In the genomic region with DNA sequence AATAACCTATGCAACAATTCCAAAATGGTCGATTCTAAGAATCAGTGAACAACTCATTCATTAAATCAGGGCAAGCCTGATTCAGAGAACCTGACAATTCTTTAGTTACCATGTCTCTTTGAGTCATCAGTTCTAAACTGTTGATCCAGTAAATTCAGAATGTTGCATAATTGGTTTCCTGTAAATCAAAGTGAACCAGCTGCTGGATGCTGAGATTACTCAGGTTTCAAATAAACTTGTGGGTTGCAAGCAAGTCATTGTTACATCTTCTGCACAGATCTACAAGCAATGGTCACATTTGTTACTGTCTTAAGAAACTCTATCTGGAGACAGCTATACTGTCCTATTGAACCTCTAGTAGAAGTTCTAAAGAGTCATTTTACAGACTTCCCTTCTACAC, we compare ENCODE assay signal across 17 cellular contexts. TPM values are rescaled to one million over a fixed set of nuclear protein-coding genes. Genes with fewer than 3 reads are reported as not detected.
DNase-seq lines count a peak whose midpoint lies in the region; ATAC-seq and TF ChIP-seq lines count a peak whose summit lies in the region.
"Had no signal": no experiment of that assay in that cellular context is flagged by ENCODE, and none has a peak within 500 bp of the region (broad histone marks: within the 10 kb centered on the region; RNA-seq: fewer than 3 reads in every experiment).

No MANE protein-coding gene starts in this region.

- H3K23ac ChIP-seq in neuronal stem cell (ENCODE audit: low read depth, low read length, poor library complexity) = no peak overlapping the region

- H3K9me3 ChIP-seq in CD8-positive, alpha-beta memory T cell (ENCODE audit: low read length) = no peaks in the 10 kb centered on the region
- no peaks in the 10 kb centered on the region for H3K9me3 ChIP-seq in neuronal stem cell (replicated peaks in 1 of 2; ENCODE audit: control insufficient read depth in 2 of 2, insufficient read depth in 1 of 2, low read depth in 1 of 2, low read length in 2 of 2)

- no peak overlapping the region for H3K4me3 Mint-ChIP-seq in stimulated activated naive CD8-positive, alpha-beta T cell treated with anti-CD3 and anti-CD28 coated beads, Interleukin-15, amount 100 ng/mL, for 72 hours
- no peak overlapping the region for H3K4me3 Mint-ChIP-seq in CD8-positive, alpha-beta memory T cell
- H3K4me3 Mint-ChIP-seq: activated CD4-positive, alpha-beta T cell treated with anti-CD3 and anti-CD28 coated beads, Interleukin-2, amount 10 ng/mL, durations not matched to agents 24 days and 14 days; endodermal cell; neural progenitor cell; stimulated activated naive CD8-positive, alpha-beta T cell treated with anti-CD3 and anti-CD28 coated beads, Interleukin-15, Interleukin-2, amounts not matched to agents 100 ng/mL and 50 ng/mL, for 24 hours had no signal

- H3K27ac Mint-ChIP-seq in stimulated activated naive CD8-positive, alpha-beta T cell treated with anti-CD3 and anti-CD28 coated beads, Interleukin-15, amount 100 ng/mL, for 72 hours = no peak overlapping the region
- H3K27ac Mint-ChIP-seq in CD8-positive, alpha-beta memory T cell = no peak overlapping the region
- H3K27ac Mint-ChIP-seq: activated CD4-positive, alpha-beta T cell treated with anti-CD3 and anti-CD28 coated beads, Interleukin-2, amount 10 ng/mL, durations not matched to agents 24 days and 14 days; endodermal cell; neural progenitor cell; stimulated activated naive CD8-positive, alpha-beta T cell treated with anti-CD3 and anti-CD28 coated beads, Interleukin-15, Interleukin-2, amounts not matched to agents 100 ng/mL and 50 ng/mL, for 24 hours had no signal

- no peak overlapping the region for H2BK15ac ChIP-seq in neuronal stem cell (ENCODE audit: low read length)

- H3K79me1 ChIP-seq in neuronal stem cell (ENCODE audit: low read depth, low read length) = no peaks in the 10 kb centered on the region

- ATAC-seq in stimulated activated naive CD8-positive, alpha-beta T cell treated with anti-CD3 and anti-CD28 coated beads, Interleukin-15, amount 100 ng/mL, for 72 hours = peak; percentile 67
- ATAC-seq in stimulated activated naive CD8-positive, alpha-beta T cell treated with anti-CD3 and anti-CD28 coated beads, Interleukin-15, Interleukin-2, amounts not matched to agents 100 U/mL and 50 U/mL, for 24 hours = no peak

- H3K4me1 ChIP-seq in CD8-positive, alpha-beta memory T cell (ENCODE audit: insufficient read depth, low read length) = no peaks in the 10 kb centered on the region
- peaks cover 0 to 6% of the 10 kb centered on the region in 2 donors for H3K4me1 ChIP-seq in neuronal stem cell (ENCODE audit: control insufficient read depth in 2 of 2, insufficient read depth in 1 of 2, low read depth in 1 of 2, low read length in 2 of 2)
- H3K4me1 ChIP-seq: neural progenitor cell had no signal

- H3K9ac ChIP-seq in neuronal stem cell (ENCODE audit: low read depth, low read length, poor library complexity) = no peak overlapping the region
- H3K9ac ChIP-seq: neural progenitor cell had no signal

- no peak overlapping the region for H2BK120ac ChIP-seq in neuronal stem cell (ENCODE audit: low read depth, low read length)

- no peak for DNase-seq in stimulated activated naive CD8-positive, alpha-beta T cell treated with anti-CD3 and anti-CD28 coated beads, Interleukin-15, amount 100 ng/mL, for 72 hours
- no peak for DNase-seq in stimulated activated naive CD8-positive, alpha-beta T cell treated with anti-CD3 and anti-CD28 coated beads, Interleukin-15, Interleukin-2, amounts not matched to agents 100 U/mL and 50 U/mL, for 24 hours
- DNase-seq in RKO (ENCODE audit: low spot score) (peak; percentile 9), fibroblast of mammary gland (ENCODE audit: low read depth) (peak; percentile 92), stromal cell of bone marrow (ENCODE audit: low read depth) (peak; percentile 78), neuronal stem cell (ENCODE audit: low spot score) (no peak), putamen (ENCODE audit: low spot score) (no peak)
- DNase-seq in CD8-positive, alpha-beta memory T cell = no peak
- DNase-seq: activated CD4-positive, alpha-beta T cell treated with anti-CD3 and anti-CD28 coated beads, Interleukin-2, amount 10 ng/mL, durations not matched to agents 24 days and 14 days; activated effector memory CD4-positive, alpha-beta T cell treated with Interleukin-2 at 50 U/mL for 16 hours; C1 segment of cervical spinal cord; endodermal cell; SW 1271 had no signal

- no peak overlapping the region for H3K4ac ChIP-seq in neuronal stem cell (ENCODE audit: low read length)

- H3K36me3 Mint-ChIP-seq in CD8-positive, alpha-beta memory T cell = no peaks in the 10 kb centered on the region
- H3K36me3 Mint-ChIP-seq: neural progenitor cell had no signal

- no peak overlapping the region for H2AK5ac ChIP-seq in neuronal stem cell (ENCODE audit: low read depth, low read length)

- H4K91ac ChIP-seq in neuronal stem cell (ENCODE audit: low read depth, low read length, poor library complexity) = no peak overlapping the region

- H2BK12ac ChIP-seq in neuronal stem cell (ENCODE audit: low read length) = no peak overlapping the region

- no peak overlapping the region for H2BK5ac ChIP-seq in neuronal stem cell (ENCODE audit: low read length)

- H3K27me3 ChIP-seq in CD8-positive, alpha-beta memory T cell (ENCODE audit: insufficient read depth, low read length, poor library complexity, severe bottlenecking) = no peaks in the 10 kb centered on the region
- no peaks in the 10 kb centered on the region for H3K27me3 ChIP-seq in neuronal stem cell (ENCODE audit: control insufficient read depth in 3 of 3, insufficient read depth in 3 of 3, low read depth in 1 of 3, low read length in 3 of 3)
- H3K27me3 ChIP-seq: hepatocyte, neural progenitor cell had no signal

- H3K27ac ChIP-seq in CD8-positive, alpha-beta memory T cell (ENCODE audit: low read depth, low read length) = no peak overlapping the region
- H3K27ac ChIP-seq in neuronal stem cell (replicated peaks; ENCODE audit: low read length) = no peak overlapping the region
- H3K27ac ChIP-seq: hepatocyte, neural progenitor cell had no signal

- H3K14ac ChIP-seq in neuronal stem cell (ENCODE audit: low read length) = no peak overlapping the region

- no peaks in the 10 kb centered on the region for H3K36me3 ChIP-seq in CD8-positive, alpha-beta memory T cell (ENCODE audit: insufficient read depth, low read length)
- no peaks in the 10 kb centered on the region for H3K36me3 ChIP-seq in neuronal stem cell (replicated peaks in 1 of 2; ENCODE audit: control insufficient read depth in 2 of 2, insufficient read depth in 2 of 2, low read length in 2 of 2)
- H3K36me3 ChIP-seq: neural progenitor cell had no signal

- H3K4me3 ChIP-seq in fibroblast of mammary gland (ENCODE audit: control insufficient read depth, low read depth, low read length) = no peak overlapping the region
- H3K4me3 ChIP-seq in CD8-positive, alpha-beta memory T cell (ENCODE audit: low read length) = no peak overlapping the region
- H3K4me3 ChIP-seq in neuronal stem cell (ENCODE audit: low read length in 2 of 2) = no peak overlapping the region
- H3K4me3 ChIP-seq: hepatocyte, neural progenitor cell had no signal

- H4K8ac ChIP-seq in neuronal stem cell (ENCODE audit: low read depth, low read length) = no peak overlapping the region

- no peaks in the 10 kb centered on the region for H3K9me3 Mint-ChIP-seq in stimulated activated naive CD8-positive, alpha-beta T cell treated with anti-CD3 and anti-CD28 coated beads, Interleukin-15, amount 100 ng/mL, for 72 hours
- H3K9me3 Mint-ChIP-seq in CD8-positive, alpha-beta memory T cell = no peaks in the 10 kb centered on the region
- H3K9me3 Mint-ChIP-seq: activated CD4-positive, alpha-beta T cell treated with anti-CD3 and anti-CD28 coated beads, Interleukin-2, amount 10 ng/mL, durations not matched to agents 24 days and 14 days; stimulated activated naive CD8-positive, alpha-beta T cell treated with anti-CD3 and anti-CD28 coated beads, Interleukin-15, Interleukin-2, amounts not matched to agents 100 ng/mL and 50 ng/mL, for 24 hours had no signal

- no peak overlapping the region for H3K18ac ChIP-seq in neuronal stem cell (ENCODE audit: low read length)

- H2AFZ ChIP-seq in neuronal stem cell (ENCODE audit: low read length) = no peak overlapping the region
- H2AFZ ChIP-seq: hepatocyte, neural progenitor cell had no signal

- POLR2A ChIA-PET in CD8-positive, alpha-beta memory T cell (lab: Charles Lee) = no interaction called here

- CTCF ChIA-PET in CD8-positive, alpha-beta memory T cell (lab: Charles Lee) = no interaction called here

- no CpG with 5 or more reads among the region's 1 CpG for WGBS in neuronal stem cell (ENCODE audit: extremely low coverage in 2 of 2, insufficient read length in 2 of 2, insufficient replicate concordance in 1 of 2), 2 donors

- TF ChIP-seq CTCF in fibroblast of mammary gland (conservative IDR thresholded peaks at IDR 0.05; ENCODE audit: control insufficient read depth, insufficient read depth, low read depth, low read length) = no peak

- peaks cover 19% of the 10 kb centered on the region for H3K27me3 Mint-ChIP-seq in stimulated activated naive CD8-positive, alpha-beta T cell treated with anti-CD3 and anti-CD28 coated beads, Interleukin-15, amount 100 ng/mL, for 72 hours
- peaks cover 4 to 10% of the 10 kb centered on the region in 2 donors for H3K27me3 Mint-ChIP-seq in CD8-positive, alpha-beta memory T cell

- H3K4me2 ChIP-seq in neuronal stem cell (ENCODE audit: insufficient read depth, low read length, poor library complexity, severe bottlenecking) = no peak overlapping the region
- H3K4me2 ChIP-seq: hepatocyte, neural progenitor cell had no signal

- no peaks in the 10 kb centered on the region for H3K4me1 Mint-ChIP-seq in stimulated activated naive CD8-positive, alpha-beta T cell treated with anti-CD3 and anti-CD28 coated beads, Interleukin-15, amount 100 ng/mL, for 72 hours
- no peaks in the 10 kb centered on the region for H3K4me1 Mint-ChIP-seq in CD8-positive, alpha-beta memory T cell
- H3K4me1 Mint-ChIP-seq: endodermal cell, neural progenitor cell had no signal

RNA-seq across cellular contexts. Expression of a gene that starts 16.5 kb away (rescaled TPM):
- not detected for total RNA-seq in CD8-positive, alpha-beta memory T cell
- polyA plus RNA-seq in CD8-positive, alpha-beta memory T cell = not detected
- not detected for polyA plus RNA-seq in neuronal stem cell (2013, experiment 1 of 2)
- polyA plus RNA-seq in neuronal stem cell (2013, experiment 2 of 2) = not detected
- total RNA-seq: activated CD4-positive, alpha-beta T cell treated with anti-CD3 and anti-CD28 coated beads, Interleukin-2, amount 10 ng/mL, durations not matched to agents 24 days and 14 days; endodermal cell; hepatocyte had no signal
- polyA plus RNA-seq: hepatocyte had no signal

RNA-seq across cellular contexts. Expression of a gene that starts 32.9 kb away (rescaled TPM):
- total RNA-seq in CD8-positive, alpha-beta memory T cell = not detected
- polyA plus RNA-seq in CD8-positive, alpha-beta memory T cell = not detected
- not detected for polyA plus RNA-seq in neuronal stem cell (2013, experiment 1 of 2)
- not detected for polyA plus RNA-seq in neuronal stem cell (2013, experiment 2 of 2)
- total RNA-seq: activated CD4-positive, alpha-beta T cell treated with anti-CD3 and anti-CD28 coated beads, Interleukin-2, amount 10 ng/mL, durations not matched to agents 24 days and 14 days; endodermal cell had no signal

RNA-seq across cellular contexts. Expression of a gene that starts 36.2 kb away (rescaled TPM):
- not detected for total RNA-seq in CD8-positive, alpha-beta memory T cell
- not detected for polyA plus RNA-seq in CD8-positive, alpha-beta memory T cell
- polyA plus RNA-seq in neuronal stem cell (2013, experiment 1 of 2) = not detected
- polyA plus RNA-seq in neuronal stem cell (2013, experiment 2 of 2) = not detected
- total RNA-seq: activated CD4-positive, alpha-beta T cell treated with anti-CD3 and anti-CD28 coated beads, Interleukin-2, amount 10 ng/mL, durations not matched to agents 24 days and 14 days; endodermal cell; hepatocyte had no signal
- polyA plus RNA-seq: hepatocyte, liver had no signal

Comparison
In these comparisons a context has a peak if more than half of its experiments do, and no peak if none do; other contexts are left out.
1. DNase-seq: peak in RKO (single experiment), fibroblast of mammary gland (single experiment) and stromal cell of bone marrow (single experiment); none in stimulated activated naive CD8-positive, alpha-beta T cell treated with anti-CD3 and anti-CD28 coated beads, Interleukin-15, amount 100 ng/mL, for 72 hours (0 of 2), stimulated activated naive CD8-positive, alpha-beta T cell treated with anti-CD3 and anti-CD28 coated beads, Interleukin-15, Interleukin-2, amounts not matched to agents 100 U/mL and 50 U/mL, for 24 hours (single experiment), CD8-positive, alpha-beta memory T cell (0 of 5), neuronal stem cell (single experiment) and putamen (single experiment).